ENCODE assay signal across 12 cellular contexts in genomic region chr18:4639628-4640310, GRCh38.
DNase-seq lines count a peak whose midpoint lies in the region; ATAC-seq lines count a peak whose summit lies in the region.
"Had no signal": no experiment of that assay in that cellular context is flagged by ENCODE, and none has a peak within 500 bp of the region (broad histone marks: within the 10 kb centered on the region; RNA-seq: fewer than 3 reads in every experiment).

No MANE protein-coding gene starts in this region.

- in situ Hi-C loops in ACHN (cut with HindIII; ENCODE audit: low pct_ligation_motif_present, low pct_unique_long_range_greater_than_20kb, low sequenced_read_pairs), result no loop called here

- peak; percentile 85 for ATAC-seq in GM19351 (IDR thresholded peaks at IDR 0.05; ENCODE audit: unreplicated experiment)
- ATAC-seq in HG02798 (IDR thresholded peaks at IDR 0.05; ENCODE audit: poor library complexity, unreplicated experiment), result peak; percentile 87
- peak; percentile 74 for ATAC-seq in HG03521 (IDR thresholded peaks at IDR 0.05; ENCODE audit: unreplicated experiment)
- ATAC-seq: stimulated activated naive CD8-positive, alpha-beta T cell treated with anti-CD3 and anti-CD28 coated beads, Interleukin-15, Interleukin-2, amounts not matched to agents 100 U/mL and 50 U/mL, for 24 hours had no signal

- DNase-seq in DMS 273 (lab: John Stamatoyannopoulos, UW; ENCODE audit: unreplicated experiment), result peak; percentile 86
- DNase-seq in SW480 (ENCODE audit: low spot score), result no peak
- no peak for DNase-seq in Ammon's horn (ENCODE audit: low spot score)
- DNase-seq in stimulated activated CD4-positive, alpha-beta T cell treated with anti-CD3 and anti-CD28 coated beads, Interleukin-15, amount 100 ng/mL, for 24 hours, result no peak
- DNase-seq in ACHN, result no peak
- DNase-seq: activated CD4-positive, alpha-beta T cell treated with anti-CD3 and anti-CD28 coated beads, Interleukin-2, amount 50 U/mL, for 48 hours; naive B cell; NCI-H2081 treated with DMSO at 0.1 percent for 48 hours; stimulated activated naive CD8-positive, alpha-beta T cell treated with anti-CD3 and anti-CD28 coated beads, Interleukin-15, Interleukin-2, amounts not matched to agents 100 U/mL and 50 U/mL, for 24 hours had no signal
